In the genomic region with DNA sequence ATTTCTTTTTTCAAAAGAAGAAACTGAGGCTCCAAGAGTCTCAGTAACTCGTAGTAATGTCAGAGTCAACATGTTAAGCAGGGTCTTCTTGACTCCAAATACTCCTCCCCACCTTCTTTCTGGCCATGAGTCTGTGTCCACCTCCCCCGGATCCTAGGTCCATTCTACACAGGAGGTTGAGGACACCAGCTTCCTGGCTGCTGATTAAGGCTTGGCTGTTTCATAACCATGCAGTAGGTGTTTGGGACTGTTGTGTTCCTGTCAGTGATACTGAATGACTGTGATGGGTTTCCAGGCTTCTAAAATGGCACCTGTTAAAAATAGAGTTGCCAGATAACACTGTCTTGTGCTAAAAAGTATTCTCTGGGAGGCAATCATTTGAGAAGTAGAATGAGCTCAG, we compare ENCODE assay signal across 15 cellular contexts. TPM values are rescaled to one million over a fixed set of nuclear protein-coding genes. Genes with fewer than 3 reads are reported as not detected.
"Had no signal": no experiment of that assay in that cellular context is flagged by ENCODE, and none has a peak within 500 bp of the region (broad histone marks: within the 10 kb centered on the region; RNA-seq: fewer than 3 reads in every experiment).

No MANE protein-coding gene starts in this region.

- H3K9me3 ChIP-seq: breast epithelium, SJSA1, thoracic aorta had no signal

- H2AFZ ChIP-seq: neural progenitor cell had no signal

- H3K27me3 ChIP-seq: breast epithelium, neural progenitor cell, SJSA1 had no signal

- H3K4me3 ChIP-seq: breast epithelium, neural progenitor cell, SJSA1, thoracic aorta had no signal

- DNase-seq: activated CD4-positive, alpha-beta T cell treated with anti-CD3 and anti-CD28 coated beads, Interleukin-2, amount 50 U/mL, for 48 hours; activated CD4-positive, CD25-positive, alpha-beta regulatory T cell treated with anti-CD3 and anti-CD28 coated beads, Interleukin-2, amount 50 U/mL, for 72 hours; activated gamma-delta T cell treated with Interleukin-2 at 50 U/mL for 16 hours; activated naive CD8-positive, alpha-beta T cell treated with anti-CD3 and anti-CD28 coated beads for 36 hours; activated T-cell treated with anti-CD3 and anti-CD28 coated beads, Interleukin-2, amount 50 U/mL, for 4 hours; cortex of kidney; effector memory CD8-positive, alpha-beta T cell; stimulated activated CD4-positive, alpha-beta T cell treated with anti-CD3 and anti-CD28 coated beads, Interleukin-12 subunit alpha, Interleukin-12 subunit beta, amount 100 ng/mL, for 4 hours; stimulated activated naive CD4-positive, alpha-beta T cell treated with Interleukin-2 at 50 U/mL for 16 hours; SW 1271 had no signal

- H3K4me3 Mint-ChIP-seq: activated naive CD8-positive, alpha-beta T cell treated with anti-CD3 and anti-CD28 coated beads for 36 hours; activated T-cell treated with anti-CD3 and anti-CD28 coated beads, Interleukin-2, amount 50 U/mL, for 4 hours; effector memory CD8-positive, alpha-beta T cell; neural progenitor cell had no signal

- H3K4me1 ChIP-seq: breast epithelium had no signal

- H3K36me3 ChIP-seq: breast epithelium, neural progenitor cell, SJSA1, thoracic aorta had no signal

- H3K9ac ChIP-seq: neural progenitor cell had no signal

- H3K27ac Mint-ChIP-seq: activated naive CD8-positive, alpha-beta T cell treated with anti-CD3 and anti-CD28 coated beads for 36 hours; effector memory CD8-positive, alpha-beta T cell had no signal

- ATAC-seq: activated T-cell treated with anti-CD3 and anti-CD28 coated beads, Interleukin-2, amount 50 U/mL, for 4 hours; effector memory CD8-positive, alpha-beta T cell; sciatic nerve had no signal

- H3K36me3 Mint-ChIP-seq: activated naive CD8-positive, alpha-beta T cell treated with anti-CD3 and anti-CD28 coated beads for 36 hours had no signal

- H3K9me3 Mint-ChIP-seq: activated naive CD8-positive, alpha-beta T cell treated with anti-CD3 and anti-CD28 coated beads for 36 hours; activated T-cell treated with anti-CD3 and anti-CD28 coated beads, Interleukin-2, amount 50 U/mL, for 4 hours; effector memory CD8-positive, alpha-beta T cell; neural progenitor cell had no signal

- H3K27ac ChIP-seq: breast epithelium, neural progenitor cell, SJSA1, thoracic aorta had no signal

RNA-seq across cellular contexts. Expression of a gene that starts 18.2 kb away (rescaled TPM):
- total RNA-seq: activated naive CD8-positive, alpha-beta T cell treated with anti-CD3 and anti-CD28 coated beads for 36 hours; activated T-cell treated with anti-CD3 and anti-CD28 coated beads, Interleukin-2, amount 50 U/mL, for 4 hours had no signal
